In genomic region chr19:52535831-52536800, GRCh38 we compare ENCODE assay signal across 8 cellular contexts. TPM values are rescaled to one million over a fixed set of nuclear protein-coding genes. Genes with fewer than 3 reads are reported as not detected.
A peak's percentile ranks its signal among the peaks of the same experiment; 100 is the strongest.
DNase-seq lines count a peak whose midpoint lies in the region; ATAC-seq, FAIRE-seq and TF ChIP-seq lines count a peak whose summit lies in the region.

No MANE protein-coding gene starts in this region.

- H4K20me1 ChIP-seq in keratinocyte (ENCODE audit: control insufficient read depth, extremely low read depth, insufficient read depth, low read length): no peaks in the 10 kb centered on the region

- peak overlapping the region; percentile 72 for H3K4me2 ChIP-seq in keratinocyte (ENCODE audit: control insufficient read depth, extremely low read depth, insufficient read depth, low read depth, low read length)

- H3K9me3 ChIP-seq in keratinocyte (ENCODE audit: control insufficient read depth, low read depth, low read length): no peaks in the 10 kb centered on the region

- peak overlapping the region; percentile 66 for H2AFZ ChIP-seq in keratinocyte (ENCODE audit: control insufficient read depth, low read length)

- TF ChIP-seq CTCF in cardiac fibroblast (IDR thresholded peaks at IDR 0.05; ENCODE audit: low read depth, low read length): peak; percentile 24
- TF ChIP-seq CTCF in keratinocyte (optimal IDR thresholded peaks at IDR 0.05 in 1 of 3, IDR thresholded peaks at IDR 0.05 in 1 of 3, conservative IDR thresholded peaks at IDR 0.05 in 1 of 3; ENCODE audit: extremely low read depth in 1 of 3, insufficient read depth in 2 of 3, low read length in 3 of 3): no peak

- ATAC-seq in GM18867 (IDR thresholded peaks at IDR 0.05; ENCODE audit: unreplicated experiment) (peak; percentile 63), HG03108 (IDR thresholded peaks at IDR 0.05; ENCODE audit: unreplicated experiment) (peak; percentile 82)

- H3K36me3 ChIP-seq in keratinocyte (ENCODE audit: control insufficient read depth in 2 of 2, extremely low read depth in 1 of 2, insufficient read depth in 2 of 2, low read length in 2 of 2): peaks cover 0 to under 1% of the 10 kb centered on the region in 2 experiments

- peak; percentile 83 for DNase-seq in activated CD4-positive, CD25-positive, alpha-beta regulatory T cell treated with anti-CD3 and anti-CD28 coated beads, Interleukin-2, amount 50 U/mL, for 16 hours (ENCODE audit: low read depth, low spot score)
- peak; percentile 81 to 84 for DNase-seq in cardiac fibroblast (ENCODE audit: low read depth in 2 of 2)
- peak; percentile 33 for DNase-seq in keratinocyte (ENCODE audit: low read depth, low spot score)
- DNase-seq in stimulated activated CD4-positive, alpha-beta T cell treated with anti-CD3 and anti-CD28 coated beads, Interleukin-12 subunit alpha, Interleukin-12 subunit beta, amount 100 ng/mL, for 4 hours: peak; percentile 92
- no peak for DNase-seq in DMS 273 treated with DMSO at 0.1 percent for 48 hours (lab: John Stamatoyannopoulos, UW)
- DNase-seq in NCI-H446 treated with DMSO at 0.1 percent for 48 hours (lab: John Stamatoyannopoulos, UW): no peak

- H3K9me1 ChIP-seq in keratinocyte (ENCODE audit: control insufficient read depth, extremely low read depth, insufficient read depth, low read length): no peaks in the 10 kb centered on the region

- H3K9ac ChIP-seq in keratinocyte (ENCODE audit: control insufficient read depth, extremely low read depth, insufficient read depth, low read length): peak overlapping the region; percentile 59

- peak overlapping the region; percentile 54 for H3K27ac ChIP-seq in keratinocyte (ENCODE audit: control insufficient read depth, insufficient read depth, low read length)

- H3K27me3 ChIP-seq in keratinocyte (ENCODE audit: control insufficient read depth, extremely low read depth, insufficient read depth, low read length): no peaks in the 10 kb centered on the region

- H3K4me1 ChIP-seq in keratinocyte (ENCODE audit: control insufficient read depth, extremely low read depth, insufficient read depth, low read length): peaks cover 4% of the 10 kb centered on the region

- H3K4me3 ChIP-seq in cardiac fibroblast (replicated peaks in 1 of 2; ENCODE audit: low read depth in 2 of 2, low read length in 2 of 2) (peak overlapping the region; percentile 62 to 66), keratinocyte (ENCODE audit: control insufficient read depth in 2 of 3, extremely low read depth in 1 of 3, insufficient read depth in 2 of 3, low read depth in 1 of 3, low read length in 3 of 3) (peak overlapping the region; percentile 40 to 63 (median 62))

- FAIRE-seq in keratinocyte (lab: Jason Lieb, UNC): peak; percentile 41

- H3K79me2 ChIP-seq in keratinocyte (ENCODE audit: control insufficient read depth, insufficient read depth, low read length): peaks cover 8% of the 10 kb centered on the region

- dilution Hi-C loops in keratinocyte (cut with MboI; ENCODE audit: extremely low pct_ligation_motif_present, low sequenced_read_pairs): no loop called here

RNA-seq across cellular contexts. Expression of gene ZNF808, which starts 8.6 kb away (rescaled TPM):
- 5.7 to 6.8 TPM (median 5.8 TPM) in 3 replicates for polyA plus RNA-seq in keratinocyte
- polyA plus RNA-seq in keratinocyte (2011; ENCODE audit: low read depth): 5.4 TPM
- polyA plus RNA-seq in keratinocyte (2011; cell fraction: cytosol; rRNA removed): 2.7 and 5.4 TPM in 2 replicates
- polyA plus RNA-seq in keratinocyte (2011; cell fraction: nucleus; rRNA removed): 14.1 and 15.9 TPM in 2 replicates
- 2.7 and 3.9 TPM in 2 replicates for polyA plus RNA-seq in keratinocyte (2012; ENCODE audit: low replicate concordance)
- 6.9 to 29.1 TPM (median 16.7 TPM) in 3 replicates for polyA minus RNA-seq in keratinocyte
- 8.2 TPM for polyA minus RNA-seq in keratinocyte (2011; cell fraction: cytosol; rRNA and poly(A)+ RNA removed)
- polyA minus RNA-seq in keratinocyte (2011; cell fraction: nucleus; rRNA and poly(A)+ RNA removed): 16.4 and 32.1 TPM in 2 replicates

RNA-seq across cellular contexts. Expression of gene ZNF701, which starts 34.0 kb away (rescaled TPM):
- 6.0 to 7.2 TPM (median 7.0 TPM) in 3 replicates for polyA plus RNA-seq in keratinocyte
- polyA plus RNA-seq in keratinocyte (2011; ENCODE audit: low read depth): 2.3 TPM
- polyA plus RNA-seq in keratinocyte (2011; cell fraction: cytosol; rRNA removed): 2.0 and 4.4 TPM in 2 replicates
- polyA plus RNA-seq in keratinocyte (2011; cell fraction: nucleus; rRNA removed): 12.8 and 13.2 TPM in 2 replicates
- polyA plus RNA-seq in keratinocyte (2012; ENCODE audit: low replicate concordance): 3.9 and 7.6 TPM in 2 replicates
- polyA minus RNA-seq in keratinocyte: 4.2 to 21.3 TPM (median 13.1 TPM) in 3 replicates
- 5.9 TPM for polyA minus RNA-seq in keratinocyte (2011; cell fraction: cytosol; rRNA and poly(A)+ RNA removed)
- 11.1 and 18.2 TPM in 2 replicates for polyA minus RNA-seq in keratinocyte (2011; cell fraction: nucleus; rRNA and poly(A)+ RNA removed)

Comparison
In these comparisons a context has a peak if more than half of its experiments do, and no peak if none do; other contexts are left out.
1. DNase-seq: peak in activated CD4-positive, CD25-positive, alpha-beta regulatory T cell treated with anti-CD3 and anti-CD28 coated beads, Interleukin-2, amount 50 U/mL, for 16 hours (single experiment), cardiac fibroblast (2 of 2), keratinocyte (single experiment) and stimulated activated CD4-positive, alpha-beta T cell treated with anti-CD3 and anti-CD28 coated beads, Interleukin-12 subunit alpha, Interleukin-12 subunit beta, amount 100 ng/mL, for 4 hours (single experiment); none in DMS 273 treated with DMSO at 0.1 percent for 48 hours (single experiment) and NCI-H446 treated with DMSO at 0.1 percent for 48 hours (single experiment).